19 cellular contexts compared by ENCODE assay signal in genomic region chr9:98572054-98572627, GRCh38.
"Had no signal": no experiment of that assay in that cellular context is flagged by ENCODE, and none has a peak within 500 bp of the region (broad histone marks: within the 10 kb centered on the region; RNA-seq: fewer than 3 reads in every experiment).

No MANE protein-coding gene starts in this region.

- H3K4me1 ChIP-seq: body of pancreas, psoas muscle, sigmoid colon had no signal

- H3K27me3 ChIP-seq: body of pancreas, sigmoid colon, thyroid gland had no signal

- ATAC-seq: activated CD8-positive, alpha-beta T cell treated with anti-CD3 and anti-CD28 coated beads for 36 hours; activated naive CD4-positive, alpha-beta T cell treated with anti-CD3 and anti-CD28 coated beads, Interleukin-2, amount 50 U/mL, for 72 hours; activated T-cell treated with anti-CD3 and anti-CD28 coated beads, Interleukin-2, amount 50 U/mL, for 4 hours; body of pancreas; natural killer cell treated with Interleukin-12 subunit alpha and Interleukin-12 subunit beta and Interleukin-15 and Interleukin-18, amount 100 ng/mL, for 72 hours; psoas muscle; stimulated activated effector memory CD8-positive, alpha-beta T cell treated with anti-CD3 and anti-CD28 coated beads, Interleukin-12 subunit alpha, Interleukin-12 subunit beta, amount 100 ng/mL, for 72 hours; T-helper 17 cell had no signal

- H3K27ac Mint-ChIP-seq: activated CD8-positive, alpha-beta T cell treated with anti-CD3 and anti-CD28 coated beads for 36 hours; activated naive CD4-positive, alpha-beta T cell treated with anti-CD3 and anti-CD28 coated beads, Interleukin-2, amount 50 U/mL, for 72 hours; natural killer cell treated with Interleukin-12 subunit alpha and Interleukin-12 subunit beta and Interleukin-15 and Interleukin-18, amount 100 ng/mL, for 72 hours; stimulated activated effector memory CD8-positive, alpha-beta T cell treated with anti-CD3 and anti-CD28 coated beads, Interleukin-12 subunit alpha, Interleukin-12 subunit beta, amount 100 ng/mL, for 72 hours; T-helper 17 cell had no signal

- H3K36me3 Mint-ChIP-seq: activated naive CD4-positive, alpha-beta T cell treated with anti-CD3 and anti-CD28 coated beads, Interleukin-2, amount 50 U/mL, for 72 hours; natural killer cell treated with Interleukin-12 subunit alpha and Interleukin-12 subunit beta and Interleukin-15 and Interleukin-18, amount 100 ng/mL, for 72 hours had no signal

- H3K9me3 Mint-ChIP-seq: activated CD8-positive, alpha-beta T cell treated with anti-CD3 and anti-CD28 coated beads for 36 hours; activated naive CD4-positive, alpha-beta T cell treated with anti-CD3 and anti-CD28 coated beads, Interleukin-2, amount 50 U/mL, for 72 hours; activated T-cell treated with anti-CD3 and anti-CD28 coated beads, Interleukin-2, amount 50 U/mL, for 4 hours; natural killer cell treated with Interleukin-12 subunit alpha and Interleukin-12 subunit beta and Interleukin-15 and Interleukin-18, amount 100 ng/mL, for 72 hours; stimulated activated effector memory CD8-positive, alpha-beta T cell treated with anti-CD3 and anti-CD28 coated beads, Interleukin-12 subunit alpha, Interleukin-12 subunit beta, amount 100 ng/mL, for 72 hours had no signal

- H3K27ac ChIP-seq: body of pancreas, coronary artery, epithelial cell of prostate, psoas muscle, sigmoid colon, thyroid gland, WERI-Rb-1 had no signal

- H3K9me3 ChIP-seq: body of pancreas, psoas muscle, sigmoid colon, thyroid gland had no signal

- H3K4me3 Mint-ChIP-seq: activated CD8-positive, alpha-beta T cell treated with anti-CD3 and anti-CD28 coated beads for 36 hours; activated T-cell treated with anti-CD3 and anti-CD28 coated beads, Interleukin-2, amount 50 U/mL, for 4 hours; natural killer cell treated with Interleukin-12 subunit alpha and Interleukin-12 subunit beta and Interleukin-15 and Interleukin-18, amount 100 ng/mL, for 72 hours; stimulated activated effector memory CD8-positive, alpha-beta T cell treated with anti-CD3 and anti-CD28 coated beads, Interleukin-12 subunit alpha, Interleukin-12 subunit beta, amount 100 ng/mL, for 72 hours; T-helper 17 cell had no signal

- H3K36me3 ChIP-seq: sigmoid colon, thyroid gland had no signal

- DNase-seq: activated CD8-positive, alpha-beta T cell treated with anti-CD3 and anti-CD28 coated beads for 36 hours; activated effector memory CD4-positive, alpha-beta T cell treated with Interleukin-2 at 50 U/mL for 16 hours; activated T-cell treated with anti-CD3 and anti-CD28 coated beads, Interleukin-2, amount 50 U/mL, for 4 hours; body of pancreas; central memory CD4-positive, alpha-beta T cell; effector memory CD4-positive, alpha-beta T cell; kidney; mesendoderm; psoas muscle; sigmoid colon; stimulated activated CD4-positive, alpha-beta T cell treated with anti-CD3 and anti-CD28 coated beads, Interleukin-12 subunit alpha, Interleukin-12 subunit beta, amount 100 ng/mL, for 4 hours; T-helper 17 cell; thyroid gland; WERI-Rb-1 had no signal

- H3K4me3 ChIP-seq: body of pancreas, coronary artery, psoas muscle, sigmoid colon, thyroid gland had no signal
